In genomic region chr2:19646987-19647386, GRCh38 we compare ENCODE assay signal across 30 cellular contexts.
"Had no signal": no experiment of that assay in that cellular context is flagged by ENCODE, and none has a peak within 500 bp of the region (broad histone marks: within the 10 kb centered on the region; RNA-seq: fewer than 3 reads in every experiment).

No MANE protein-coding gene starts in this region.

- H3K36me3 ChIP-seq: neutrophil, pancreas, spleen, suprapubic skin, tibial artery, transverse colon, upper lobe of right lung, uterus had no signal

- H3K4me3 Mint-ChIP-seq: naive thymus-derived CD4-positive, alpha-beta T cell; natural killer cell; nephron; neural crest cell; stimulated activated memory B cell treated with anti-CD40 and anti-IgM and Interleukin-4, amounts not matched to agents 10 μg/mL and 1 μg/mL and 100 μg/mL, for 72 hours; stimulated activated naive CD8-positive, alpha-beta T cell treated with anti-CD3 and anti-CD28 coated beads, Interleukin-15, amount 100 ng/mL, for 72 hours; type B pancreatic cell had no signal

- H3K27me3 Mint-ChIP-seq: stimulated activated memory B cell treated with anti-CD40 and anti-IgM and Interleukin-4, amounts not matched to agents 10 μg/mL and 1 μg/mL and 100 μg/mL, for 72 hours had no signal

- ATAC-seq: naive thymus-derived CD4-positive, alpha-beta T cell; natural killer cell; pancreas; psoas muscle; right cardiac atrium; sciatic nerve; stimulated activated memory B cell treated with anti-CD40 and anti-IgM and Interleukin-4, amounts not matched to agents 10 μg/mL and 1 μg/mL and 100 μg/mL, for 72 hours; stimulated activated naive CD8-positive, alpha-beta T cell treated with anti-CD3 and anti-CD28 coated beads, Interleukin-15, amount 100 ng/mL, for 72 hours; stimulated activated naive CD8-positive, alpha-beta T cell treated with anti-CD3 and anti-CD28 coated beads, Interleukin-15, Interleukin-2, amounts not matched to agents 100 U/mL and 50 U/mL, for 24 hours; upper lobe of right lung had no signal

- H3K4me1 ChIP-seq: pancreas, psoas muscle, testis, transverse colon, upper lobe of right lung, uterus had no signal

- H3K36me3 Mint-ChIP-seq: naive thymus-derived CD4-positive, alpha-beta T cell; natural killer cell; stimulated activated memory B cell treated with anti-CD40 and anti-IgM and Interleukin-4, amounts not matched to agents 10 μg/mL and 1 μg/mL and 100 μg/mL, for 72 hours; type B pancreatic cell had no signal

- H3K27me3 ChIP-seq: neutrophil, pancreas, spleen, suprapubic skin, testis, tibial artery, transverse colon, upper lobe of right lung, uterus had no signal

- FAIRE-seq: pancreas had no signal

- H3K9me3 ChIP-seq: neutrophil, pancreas, psoas muscle, suprapubic skin, testis, transverse colon, upper lobe of right lung, uterus had no signal

- DNase-seq: naive thymus-derived CD4-positive, alpha-beta T cell; natural killer cell; nucleus accumbens; pancreas; psoas muscle; right cardiac atrium; spleen; stimulated activated CD4-positive, alpha-beta T cell treated with anti-CD3 and anti-CD28 coated beads, Interleukin-12 subunit alpha, Interleukin-12 subunit beta, amount 100 ng/mL, for 4 hours; stimulated activated CD4-positive, alpha-beta T cell treated with anti-CD3 and anti-CD28 coated beads, Interleukin-1b, Interleukin-23, amount 100 ng/mL, for 48 hours; stimulated activated CD4-positive, alpha-beta T cell treated with anti-CD3 and anti-CD28 coated beads, Interleukin-4, amount 100 ng/mL, for 1 hour; stimulated activated CD4-positive, alpha-beta T cell treated with anti-CD3 and anti-CD28 coated beads, Interleukin-4, amount 100 ng/mL, for 4 hours; stimulated activated CD8-positive, alpha-beta memory T cell treated with anti-CD3 and anti-CD28 coated beads, Interleukin-4, amount 100 ng/mL, for 48 hours; stimulated activated naive CD4-positive, alpha-beta T cell; stimulated activated naive CD8-positive, alpha-beta T cell treated with anti-CD3 and anti-CD28 coated beads, Interleukin-15, amount 100 ng/mL, for 72 hours; stimulated activated naive CD8-positive, alpha-beta T cell treated with anti-CD3 and anti-CD28 coated beads, Interleukin-15, Interleukin-2, amounts not matched to agents 100 U/mL and 50 U/mL, for 24 hours; substantia nigra; testis; tibial artery; transverse colon; upper lobe of right lung; uterus had no signal

- H3K4me3 ChIP-seq: pancreas, psoas muscle, skin epidermis, smooth muscle cell, spleen, suprapubic skin, testis, tibial artery, transverse colon, upper lobe of right lung, uterus had no signal

- H3K27ac ChIP-seq: neutrophil, pancreas, psoas muscle, skin epidermis, spleen, suprapubic skin, testis, tibial artery, transverse colon, upper lobe of right lung, uterus had no signal

- H3K27ac Mint-ChIP-seq: naive thymus-derived CD4-positive, alpha-beta T cell; natural killer cell; nephron; stimulated activated memory B cell treated with anti-CD40 and anti-IgM and Interleukin-4, amounts not matched to agents 10 μg/mL and 1 μg/mL and 100 μg/mL, for 72 hours; stimulated activated naive CD8-positive, alpha-beta T cell treated with anti-CD3 and anti-CD28 coated beads, Interleukin-15, amount 100 ng/mL, for 72 hours; type B pancreatic cell had no signal

- H3K4me1 Mint-ChIP-seq: natural killer cell; nephron; neural crest cell; stimulated activated memory B cell treated with anti-CD40 and anti-IgM and Interleukin-4, amounts not matched to agents 10 μg/mL and 1 μg/mL and 100 μg/mL, for 72 hours; stimulated activated naive CD8-positive, alpha-beta T cell treated with anti-CD3 and anti-CD28 coated beads, Interleukin-15, amount 100 ng/mL, for 72 hours had no signal

- H3K4me2 ChIP-seq: smooth muscle cell had no signal

- H3K9me3 Mint-ChIP-seq: natural killer cell, nephron, neural crest cell, type B pancreatic cell had no signal
